Comparison of ENCODE assay signal across 26 cellular contexts in genomic region chr14:36066636-36067035, GRCh38.
"Had no signal": no experiment of that assay in that cellular context is flagged by ENCODE, and none has a peak within 500 bp of the region (broad histone marks: within the 10 kb centered on the region; RNA-seq: fewer than 3 reads in every experiment).

No MANE protein-coding gene starts in this region.

- H3K4me3 ChIP-seq: gastroesophageal sphincter, heart left ventricle, lower lobe of right lung, mucosa of descending colon, pancreas, right lobe of liver, suprapubic skin, transverse colon, vagina had no signal

- H3K9me3 ChIP-seq: gastroesophageal sphincter, heart left ventricle, lower lobe of right lung, mucosa of descending colon, neutrophil, pancreas, right lobe of liver, suprapubic skin, transverse colon, vagina had no signal

- H3K4me1 ChIP-seq: vagina had no signal

- H3K4me1 Mint-ChIP-seq: memory B cell, naive B cell, neural crest cell had no signal

- H3K36me3 Mint-ChIP-seq: memory B cell; mesothelial cell of epicardium; naive B cell; natural killer cell treated with Interleukin-12 subunit alpha and Interleukin-12 subunit beta and Interleukin-15 and Interleukin-18, amount 100 ng/mL, for 72 hours; stimulated activated naive B cell treated with anti-CD40 and anti-IgM and Interleukin-4, amounts not matched to agents 10 μg/mL and 1 μg/mL and 100 μg/mL, for 72 hours had no signal

- H3K27ac ChIP-seq: gastroesophageal sphincter, heart left ventricle, lower lobe of right lung, neutrophil, pancreas, right lobe of liver, suprapubic skin, transverse colon, vagina had no signal

- H3K36me3 ChIP-seq: gastroesophageal sphincter, heart left ventricle, lower lobe of right lung, neutrophil, pancreas, right lobe of liver, suprapubic skin, transverse colon, vagina had no signal

- H3K27me3 ChIP-seq: pancreas, right lobe of liver, suprapubic skin, transverse colon, vagina had no signal

- H3K27ac Mint-ChIP-seq: effector memory CD8-positive, alpha-beta T cell; memory B cell; mesothelial cell of epicardium; naive B cell; natural killer cell treated with Interleukin-12 subunit alpha and Interleukin-12 subunit beta and Interleukin-15 and Interleukin-18, amount 100 ng/mL, for 72 hours; stimulated activated naive B cell treated with anti-CD40 and anti-IgM and Interleukin-4, amounts not matched to agents 10 μg/mL and 1 μg/mL and 100 μg/mL, for 72 hours; stimulated activated naive CD8-positive, alpha-beta T cell treated with anti-CD3 and anti-CD28 coated beads, Interleukin-15, Interleukin-2, amounts not matched to agents 100 ng/mL and 50 ng/mL, for 24 hours had no signal

- H3K4me3 Mint-ChIP-seq: effector memory CD8-positive, alpha-beta T cell; memory B cell; mesothelial cell of epicardium; naive B cell; natural killer cell treated with Interleukin-12 subunit alpha and Interleukin-12 subunit beta and Interleukin-15 and Interleukin-18, amount 100 ng/mL, for 72 hours; neural crest cell; stimulated activated naive B cell treated with anti-CD40 and anti-IgM and Interleukin-4, amounts not matched to agents 10 μg/mL and 1 μg/mL and 100 μg/mL, for 72 hours; stimulated activated naive CD8-positive, alpha-beta T cell treated with anti-CD3 and anti-CD28 coated beads, Interleukin-15, Interleukin-2, amounts not matched to agents 100 ng/mL and 50 ng/mL, for 24 hours had no signal

- ATAC-seq: effector memory CD8-positive, alpha-beta T cell; gastroesophageal sphincter; heart left ventricle; left colon; left ventricle myocardium superior; lower lobe of right lung; mucosa of descending colon; natural killer cell treated with Interleukin-12 subunit alpha and Interleukin-12 subunit beta and Interleukin-15 and Interleukin-18, amount 100 ng/mL, for 72 hours; pancreas; right lobe of liver; stimulated activated naive B cell treated with anti-CD40 and anti-IgM and Interleukin-4, amounts not matched to agents 10 μg/mL and 1 μg/mL and 100 μg/mL, for 72 hours had no signal

- DNase-seq: cortex of kidney; effector memory CD8-positive, alpha-beta T cell; heart left ventricle; hippocampal formation; kidney glomerular epithelial cell; left colon; left ventricle myocardium superior; lower lobe of right lung; mucosa of descending colon; naive B cell; pancreas; right lobe of liver; small intestine; stimulated activated CD4-positive, alpha-beta T cell treated with anti-CD3 and anti-CD28 coated beads, Interleukin-15, amount 100 ng/mL, for 24 hours; stimulated activated CD4-positive, alpha-beta T cell treated with anti-CD3 and anti-CD28 coated beads, Interleukin-2, amount 100 ng/mL, for 48 hours; stimulated activated naive B cell treated with anti-CD40 and anti-IgM and Interleukin-4, amounts not matched to agents 10 μg/mL and 1 μg/mL and 100 μg/mL, for 72 hours; transverse colon had no signal
